ENCODE assay signal across 9 cellular contexts in the genomic region with DNA sequence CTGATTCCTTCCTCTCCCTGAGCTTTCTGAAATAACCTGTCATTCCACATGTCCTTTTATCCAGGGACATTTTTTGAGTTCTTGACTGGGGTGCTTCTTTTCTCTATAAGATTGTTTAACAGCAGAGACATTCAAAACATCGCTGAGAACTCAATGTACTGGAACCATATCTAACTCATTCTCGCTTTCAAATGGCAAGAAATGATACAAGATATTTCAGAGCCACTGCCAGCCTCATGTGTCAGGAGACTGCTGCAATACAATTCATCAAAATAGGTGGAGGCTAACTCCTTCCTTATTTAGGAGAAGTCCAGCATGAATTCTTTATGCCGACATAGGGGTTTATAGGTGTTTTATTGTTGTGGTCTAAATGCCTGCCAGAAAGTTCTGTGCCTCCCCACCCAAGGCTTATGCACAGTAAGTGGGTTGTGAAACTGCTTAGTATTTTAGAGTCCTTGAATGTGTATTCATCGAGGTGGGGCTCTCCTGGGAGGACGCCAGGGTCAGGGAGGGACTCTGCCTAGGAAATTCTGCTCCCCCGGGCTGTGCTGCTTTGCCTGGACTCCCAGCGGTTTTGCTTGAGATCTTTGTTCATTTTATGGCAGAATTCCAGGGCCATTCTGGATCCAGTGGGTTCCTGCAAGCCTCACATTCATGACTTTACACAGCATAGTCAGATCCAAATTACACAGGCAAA.
DNase-seq lines count a peak whose midpoint lies in the region; ATAC-seq and TF ChIP-seq lines count a peak whose summit lies in the region.
"Had no signal": no experiment of that assay in that cellular context is flagged by ENCODE, and none has a peak within 500 bp of the region (broad histone marks: within the 10 kb centered on the region; RNA-seq: fewer than 3 reads in every experiment).

No MANE protein-coding gene starts in this region.

- ATAC-seq in GM19395 (IDR thresholded peaks at IDR 0.05; ENCODE audit: unreplicated experiment), result no peak
- no peak for ATAC-seq in GM19467 (IDR thresholded peaks at IDR 0.05; ENCODE audit: unreplicated experiment)

- in situ Hi-C loops in brain microvascular endothelial cell (cut with HindIII; ENCODE audit: low pct_ligation_motif_present, low sequenced_read_pairs), result no loop called here

- TF ChIP-seq CTCF in brain microvascular endothelial cell (IDR thresholded peaks at IDR 0.05; ENCODE audit: low read depth, low read length, missing control alignments), result no peak

- peak overlapping the region; percentile 93 for H3K27ac ChIP-seq in brain microvascular endothelial cell

- peak; percentile 31 for DNase-seq in HK-2 (ENCODE audit: unreplicated experiment)
- peak; percentile 72 for DNase-seq in brain microvascular endothelial cell
- peak; percentile 85 for DNase-seq in iris pigment epithelial cell (ENCODE audit: low read depth)
- peak; percentile 78 for DNase-seq in superior temporal gyrus (ENCODE audit: extremely low spot score)
- DNase-seq in effector CD4-positive, alpha-beta T cell, result no peak
- no peak for DNase-seq in SHP77 treated with DMSO at 0.1 percent for 48 hours (lab: John Stamatoyannopoulos, UW)
- DNase-seq: activated CD4-positive, alpha-beta T cell treated with anti-CD3 and anti-CD28 coated beads, Interleukin-2, amount 10 ng/mL, durations not matched to agents 7 days and 5 days had no signal

- H3K36me3 ChIP-seq in brain microvascular endothelial cell (replicated peaks), result no peaks in the 10 kb centered on the region

- no peak overlapping the region for H3K4me3 ChIP-seq in brain microvascular endothelial cell (ENCODE audit: low read depth, low read length)

- no peaks in the 10 kb centered on the region for H3K27me3 ChIP-seq in brain microvascular endothelial cell (replicated peaks)

Comparison
In these comparisons a context has a peak if more than half of its experiments do, and no peak if none do; other contexts are left out.
1. DNase-seq: peak in HK-2 (single experiment), brain microvascular endothelial cell (single experiment), iris pigment epithelial cell (single experiment) and superior temporal gyrus (single experiment); none in effector CD4-positive, alpha-beta T cell (single experiment) and SHP77 treated with DMSO at 0.1 percent for 48 hours (single experiment).